Comparison of ENCODE assay signal across 1 cellular context in the genomic region with DNA sequence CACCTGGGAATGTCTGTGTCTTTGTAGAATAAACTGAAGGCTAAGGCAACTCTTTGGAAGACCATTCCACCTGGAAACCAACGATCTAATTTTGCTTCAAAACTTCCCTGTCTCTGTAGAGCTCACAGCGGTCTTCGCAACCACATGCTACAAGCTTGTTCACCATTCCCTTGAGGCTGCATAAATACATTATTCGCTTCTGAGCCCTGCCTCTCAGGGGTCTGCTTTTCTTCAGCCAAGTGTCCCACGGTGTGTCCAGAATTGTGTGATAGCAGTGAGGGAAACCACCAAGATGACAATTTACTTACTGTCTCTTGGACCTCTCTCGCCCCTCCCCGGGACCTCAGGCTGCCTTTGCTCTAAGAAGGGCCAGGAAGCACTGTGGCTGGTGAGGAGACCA.
A peak's percentile ranks its signal among the peaks of the same experiment; 100 is the strongest.
TF ChIP-seq lines count a peak whose summit lies in the region.

No MANE protein-coding gene starts in this region.

TF ChIP-seq in H1, 55 proteins besides CTCF, POLR2A, EP300 and RAD21:
- no peak for TF ChIP-seq POLR2AphosphoS5 (IDR thresholded peaks at IDR 0.05; ENCODE audit: low read depth, low read length)
- peak; percentile 29; the same call in 1 of the 2 replicates for TF ChIP-seq E2F6 (IDR thresholded peaks at IDR 0.05)
